ENCODE assay signal across 17 cellular contexts in genomic region chr9:87140142-87140541, GRCh38.
DNase-seq lines count a peak whose midpoint lies in the region; ATAC-seq, FAIRE-seq and TF ChIP-seq lines count a peak whose summit lies in the region.
"Had no signal": no experiment of that assay in that cellular context is flagged by ENCODE, and none has a peak within 500 bp of the region (broad histone marks: within the 10 kb centered on the region; RNA-seq: fewer than 3 reads in every experiment).

No MANE protein-coding gene starts in this region.

- no peaks in the 10 kb centered on the region for H3K9me3 ChIP-seq in HEK293 (ENCODE audit: control insufficient read depth, insufficient read depth, low read depth, low read length)
- no peaks in the 10 kb centered on the region for H3K9me3 ChIP-seq in psoas muscle
- H3K9me3 ChIP-seq in skeletal muscle tissue (ENCODE audit: control insufficient read depth in 3 of 3, low read length in 3 of 3), result no peaks in the 10 kb centered on the region
- H3K9me3 ChIP-seq: A549 had no signal

- peaks cover 7% of the 10 kb centered on the region for H3K9me3 Mint-ChIP-seq in nephron
- H3K9me3 Mint-ChIP-seq: H9 had no signal

- intact Hi-C loops in psoas muscle (cut with DNase I), result no loop called here

- peaks cover 4% of the 10 kb centered on the region for H3K36me3 Mint-ChIP-seq in nephron (ENCODE audit: low read depth)
- H3K36me3 Mint-ChIP-seq: CD4-positive, alpha-beta memory T cell had no signal

- H3K4me1 ChIP-seq in HEK293 (ENCODE audit: control insufficient read depth, insufficient read depth, low read length) (0 out of 2 replicates have a peak, but pooled peaks cover 9% of the 10 kb centered on the region), psoas muscle (peaks cover 7% of the 10 kb centered on the region), skeletal muscle tissue (ENCODE audit: control insufficient read depth in 3 of 3, insufficient read depth in 3 of 3, low read length in 3 of 3) (peaks cover 0 to 3% (median 0%) of the 10 kb centered on the region in 3 donors)
- H3K4me1 ChIP-seq: A549 had no signal

- CTCF ChIA-PET in HEK293 (lab: Yijun Ruan, JAX), result interaction anchor here (0.6 kb wide), 1 partner anchor 515 kb away, joined by 3 read pairs; no protein-coding TSS in a partner anchor

- peak in 1 of 4 donors; percentile 42 for ATAC-seq in psoas muscle
- ATAC-seq in left lobe of liver, result no peak
- ATAC-seq: A549 had no signal

- no peak overlapping the region for H3K9ac ChIP-seq in skeletal muscle tissue (ENCODE audit: low read depth in 1 of 3, low read length in 3 of 3)

- 86 to 99% (median 95%) methylated on average over 4 of the region's 4 CpGs for WGBS in psoas muscle, 3 donors

- no peak for DNase-seq in psoas muscle
- no peak for DNase-seq in D721Med (ENCODE audit: insufficient read length, low spot score)
- no peak for DNase-seq in H54 (ENCODE audit: insufficient read length, low spot score)
- DNase-seq in left lobe of liver (ENCODE audit: low spot score), result no peak
- DNase-seq: AML-193; CD4-positive, alpha-beta memory T cell; DMS79 treated with DMSO at 0.1 percent for 48 hours; GF-D8; GOT3; H9 had no signal

- peaks cover 4% of the 10 kb centered on the region for H3K27me3 Mint-ChIP-seq in nephron (ENCODE audit: low read depth)

- TF ChIP-seq CTCF in HEK293 (tag by site-specific recombination; IDR thresholded peaks at IDR 0.05) (no peak), nephron (IDR thresholded peaks at IDR 0.05; ENCODE audit: unreplicated experiment in 3 of 3) (no peak), psoas muscle (IDR thresholded peaks at IDR 0.05) (no peak), D721Med (IDR thresholded peaks at IDR 0.05; ENCODE audit: insufficient read depth, missing control alignments) (no peak)

- peaks cover 44% of the 10 kb centered on the region for H3K4me1 Mint-ChIP-seq in nephron
- H3K4me1 Mint-ChIP-seq: CD4-positive, alpha-beta memory T cell had no signal

- H3K27ac Mint-ChIP-seq in nephron, result peak overlapping the region; percentile 58 to 89 (median 88)
- H3K27ac Mint-ChIP-seq: CD4-positive, alpha-beta memory T cell; H9 had no signal

- no peak for TF ChIP-seq POLR2A in H54 (IDR thresholded peaks at IDR 0.05; ENCODE audit: low read depth, low read length)

- POLR2A ChIA-PET in HEK293 (lab: Yijun Ruan, JAX), result no interaction called here

- FAIRE-seq in D721Med (lab: Jason Lieb, UNC), result no peak
- no peak for FAIRE-seq in H54 (lab: Jason Lieb, UNC)
- FAIRE-seq: A549 had no signal

- H3K27ac ChIP-seq in HEK293 (ENCODE audit: extremely low read depth, low read depth, low read length) (peak overlapping the region; percentile 55), psoas muscle (peak overlapping the region; percentile 58), skeletal muscle tissue (ENCODE audit: low read depth, low read length) (peak overlapping the region; percentile 43)
- H3K27ac ChIP-seq: 22Rv1, A549, C4-2B, HL-60 had no signal

- H3K27me3 ChIP-seq in psoas muscle (ENCODE audit: insufficient read depth in 3 of 3, low read length in 2 of 3), result no peaks in the 10 kb centered on the region
- H3K27me3 ChIP-seq in skeletal muscle tissue (ENCODE audit: control insufficient read depth in 3 of 3, insufficient read depth in 3 of 3, low read length in 3 of 3), result no peaks in the 10 kb centered on the region

- H3K4me3 ChIP-seq in HEK293 (ENCODE audit: low read depth, low read length), result no peak overlapping the region
- no peak overlapping the region for H3K4me3 ChIP-seq in psoas muscle
- H3K4me3 ChIP-seq in skeletal muscle tissue (ENCODE audit: low read length in 3 of 3), result no peak overlapping the region
- H3K4me3 ChIP-seq: A549 had no signal

- no peak overlapping the region for H3K4me3 Mint-ChIP-seq in nephron
- H3K4me3 Mint-ChIP-seq: CD4-positive, alpha-beta memory T cell; H9 had no signal

- H3K36me3 ChIP-seq in HEK293 (ENCODE audit: control insufficient read depth in 2 of 2, insufficient read depth in 1 of 2, low read length in 2 of 2) (no peaks in the 10 kb centered on the region), psoas muscle (ENCODE audit: insufficient read depth in 1 of 2, low read depth in 1 of 2) (no peaks in the 10 kb centered on the region), skeletal muscle tissue (ENCODE audit: control insufficient read depth in 3 of 3, insufficient read depth in 3 of 3, low read length in 3 of 3) (no peaks in the 10 kb centered on the region)

TF ChIP-seq in HEK293, 187 proteins besides CTCF, POLR2A, EP300 and RAD21:
- TF ChIP-seq ZNF529 (tag by site-specific recombination; IDR thresholded peaks at IDR 0.05; ENCODE audit: insufficient replicate concordance), result no peak
- TF ChIP-seq ZNF18 (tag by site-specific recombination; IDR thresholded peaks at IDR 0.05), result no peak
- no peak for TF ChIP-seq YY2 (tag by site-specific recombination; IDR thresholded peaks at IDR 0.05)
- TF ChIP-seq ZFP3 (tag by site-specific recombination; IDR thresholded peaks at IDR 0.05; ENCODE audit: low read depth), result no peak
- no peak for TF ChIP-seq ZNF791 (tag by site-specific recombination; IDR thresholded peaks at IDR 0.05)
- TF ChIP-seq ZNF19 (tag by site-specific recombination; IDR thresholded peaks at IDR 0.05; ENCODE audit: low read depth), result no peak
- TF ChIP-seq ZNF23 (tag by site-specific recombination; IDR thresholded peaks at IDR 0.05; ENCODE audit: borderline replicate concordance), result no peak
- TF ChIP-seq ZNF692 (tag by site-specific recombination; IDR thresholded peaks at IDR 0.05), result no peak
